26 cellular contexts compared by ENCODE assay signal in the genomic region with DNA sequence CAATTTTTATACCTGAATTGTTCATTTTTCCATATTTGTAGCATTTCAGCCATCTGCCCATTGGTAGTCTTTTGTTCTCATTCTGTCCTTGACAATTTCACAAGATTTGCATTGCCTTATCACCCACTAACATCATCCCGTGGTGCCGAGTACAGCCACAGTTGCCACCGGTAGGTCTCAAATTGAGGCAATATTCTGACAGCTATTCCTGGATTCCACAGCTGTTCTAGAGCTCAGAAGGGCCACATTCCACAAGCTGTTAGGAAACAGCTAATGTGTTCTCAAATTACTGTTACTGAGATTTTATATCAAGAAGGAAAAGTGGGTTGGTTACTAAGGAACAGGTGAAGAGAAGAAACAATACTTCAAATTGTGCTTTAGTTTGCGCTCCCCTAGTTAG.
DNase-seq lines count a peak whose midpoint lies in the region; ATAC-seq and TF ChIP-seq lines count a peak whose summit lies in the region.
"Had no signal": no experiment of that assay in that cellular context is flagged by ENCODE, and none has a peak within 500 bp of the region (broad histone marks: within the 10 kb centered on the region; RNA-seq: fewer than 3 reads in every experiment).

No MANE protein-coding gene starts in this region.

- H3K4me3 Mint-ChIP-seq in nephron: peak overlapping the region in 1 of 3 experiments; percentile 74
- H3K4me3 Mint-ChIP-seq in activated naive CD4-positive, alpha-beta T cell treated with anti-CD3 and anti-CD28 coated beads, Interleukin-2, amount 10 ng/mL, durations not matched to agents 7 days and 5 days: no peak overlapping the region
- H3K4me3 Mint-ChIP-seq: CD4-positive, alpha-beta T cell; IgD-negative memory B cell had no signal

- TF ChIP-seq CTCF in nephron (IDR thresholded peaks at IDR 0.05; ENCODE audit: unreplicated experiment in 3 of 3) (no peak), upper lobe of right lung (IDR thresholded peaks at IDR 0.05) (no peak)

- H3K36me3 Mint-ChIP-seq in nephron (ENCODE audit: low read depth): no peaks in the 10 kb centered on the region
- H3K36me3 Mint-ChIP-seq in activated naive CD4-positive, alpha-beta T cell treated with anti-CD3 and anti-CD28 coated beads, Interleukin-2, amount 10 ng/mL, durations not matched to agents 7 days and 5 days: no peaks in the 10 kb centered on the region
- H3K36me3 Mint-ChIP-seq: IgD-negative memory B cell had no signal

- no peaks in the 10 kb centered on the region for H3K4me1 ChIP-seq in upper lobe of right lung
- H3K4me1 ChIP-seq: BLaER1 treated with 17β-estradiol and CSF1 and Interleukin-3, amounts not matched to agents 10 nM and 100 nM; SJSA1 had no signal

- no peaks in the 10 kb centered on the region for H3K27me3 ChIP-seq in upper lobe of right lung
- H3K27me3 ChIP-seq: BLaER1 treated with 17β-estradiol and CSF1 and Interleukin-3, amounts not matched to agents 10 nM and 100 nM; SJSA1 had no signal

- ATAC-seq in upper lobe of right lung: peak; percentile 70
- ATAC-seq in GM18907 (IDR thresholded peaks at IDR 0.05; ENCODE audit: unreplicated experiment): no peak
- ATAC-seq in HG03378 (IDR thresholded peaks at IDR 0.05; ENCODE audit: unreplicated experiment): no peak
- ATAC-seq: HCT116, PC-3 had no signal

- no peaks in the 10 kb centered on the region for H3K36me3 ChIP-seq in upper lobe of right lung
- H3K36me3 ChIP-seq: BLaER1 treated with 17β-estradiol and CSF1 and Interleukin-3, amounts not matched to agents 10 nM and 100 nM; SJSA1 had no signal

- H3K9me3 Mint-ChIP-seq in nephron: peaks cover 10% of the 10 kb centered on the region
- peaks cover 2% of the 10 kb centered on the region for H3K9me3 Mint-ChIP-seq in activated naive CD4-positive, alpha-beta T cell treated with anti-CD3 and anti-CD28 coated beads, Interleukin-2, amount 10 ng/mL, durations not matched to agents 7 days and 5 days

- H3K4me3 ChIP-seq in upper lobe of right lung: no peak overlapping the region
- H3K4me3 ChIP-seq: BLaER1 treated with 17β-estradiol and CSF1 and Interleukin-3, amounts not matched to agents 10 nM and 100 nM; SJSA1 had no signal

- no peaks in the 10 kb centered on the region for H3K9me3 ChIP-seq in upper lobe of right lung
- H3K9me3 ChIP-seq: BLaER1 treated with 17β-estradiol and CSF1 and Interleukin-3, amounts not matched to agents 10 nM and 100 nM; SJSA1 had no signal

- DNase-seq in NCI-H524 (lab: John Stamatoyannopoulos, UW): peak; percentile 16 to 44
- DNase-seq in NCI-H524 treated with DMSO at 0.1 percent for 48 hours (lab: John Stamatoyannopoulos, UW): no peak
- peak; percentile 21 for DNase-seq in left kidney (ENCODE audit: low read depth, low spot score)
- no peak for DNase-seq in upper lobe of right lung
- no peak for DNase-seq in activated naive CD4-positive, alpha-beta T cell treated with anti-CD3 and anti-CD28 coated beads, Interleukin-2, amount 10 ng/mL, durations not matched to agents 7 days and 5 days
- DNase-seq: 8988T; CD4-positive, alpha-beta T cell; DMS79; EL; GDM1; NCI-H1105; NCI-H146; NCI-H2029; NCI-H345; NCI-H510A treated with DMSO at 0.1 percent for 48 hours; NCI-H774; NK-92 treated with Interleukin-12 subunit alpha and Interleukin-12 subunit beta, amount 100 ng/mL, for 24 hours; PC-3 had no signal

- peaks cover 50% of the 10 kb centered on the region for H3K4me1 Mint-ChIP-seq in nephron
- no peaks in the 10 kb centered on the region for H3K4me1 Mint-ChIP-seq in activated naive CD4-positive, alpha-beta T cell treated with anti-CD3 and anti-CD28 coated beads, Interleukin-2, amount 10 ng/mL, durations not matched to agents 7 days and 5 days
- H3K4me1 Mint-ChIP-seq: IgD-negative memory B cell had no signal

- intact Hi-C loops in upper lobe of right lung (cut with DNase I): no loop called here

- H3K27ac ChIP-seq in upper lobe of right lung: no peak overlapping the region
- H3K27ac ChIP-seq: BLaER1 treated with 17β-estradiol and CSF1 and Interleukin-3, amounts not matched to agents 10 nM and 100 nM; HL-60; SJSA1 had no signal

- peak overlapping the region; percentile 58 to 70 (median 68) for H3K27ac Mint-ChIP-seq in nephron
- H3K27ac Mint-ChIP-seq in activated naive CD4-positive, alpha-beta T cell treated with anti-CD3 and anti-CD28 coated beads, Interleukin-2, amount 10 ng/mL, durations not matched to agents 7 days and 5 days: no peak overlapping the region
- H3K27ac Mint-ChIP-seq: CD4-positive, alpha-beta T cell; IgD-negative memory B cell had no signal

- no peaks in the 10 kb centered on the region for H3K27me3 Mint-ChIP-seq in nephron (ENCODE audit: low read depth)
- no peaks in the 10 kb centered on the region for H3K27me3 Mint-ChIP-seq in activated naive CD4-positive, alpha-beta T cell treated with anti-CD3 and anti-CD28 coated beads, Interleukin-2, amount 10 ng/mL, durations not matched to agents 7 days and 5 days
- H3K27me3 Mint-ChIP-seq: CD4-positive, alpha-beta T cell; IgD-negative memory B cell had no signal

- CTCF ChIA-PET in activated naive CD4-positive, alpha-beta T cell treated with anti-CD3 and anti-CD28 coated beads, Interleukin-2, amount 10 ng/mL, durations not matched to agents 7 days and 5 days (lab: Charles Lee): no interaction called here

Comparison
In these comparisons a context has a peak if more than half of its experiments do, and no peak if none do; other contexts are left out.
1. DNase-seq: peak in NCI-H524 (2 of 2) and left kidney (single experiment); none in NCI-H524 treated with DMSO at 0.1 percent for 48 hours (single experiment), upper lobe of right lung (single experiment) and activated naive CD4-positive, alpha-beta T cell treated with anti-CD3 and anti-CD28 coated beads, Interleukin-2, amount 10 ng/mL, durations not matched to agents 7 days and 5 days (single experiment).